Comparison of ENCODE assay signal across 8 cellular contexts in the genomic region with DNA sequence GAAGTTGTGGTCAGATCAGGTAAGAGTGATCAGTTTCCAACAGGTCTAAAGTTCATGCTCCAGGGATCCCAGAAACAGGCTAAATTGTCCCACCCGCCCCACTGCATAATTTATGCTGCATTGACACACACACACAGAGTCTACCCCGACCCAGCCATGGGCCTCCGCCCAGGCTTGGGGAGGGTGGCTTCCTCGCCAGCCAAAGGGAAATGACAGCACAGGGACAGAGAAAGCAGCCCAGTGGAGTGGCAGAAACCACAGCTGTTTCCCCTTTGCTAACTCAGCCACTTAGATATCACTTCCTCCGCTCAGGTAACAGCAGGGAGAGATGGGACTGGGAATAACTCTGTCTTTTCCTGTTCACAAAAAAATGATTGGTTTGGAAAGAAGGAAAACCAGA. TPM values are rescaled to one million over a fixed set of nuclear protein-coding genes. Genes with fewer than 3 reads are reported as not detected.
A peak's percentile ranks its signal among the peaks of the same experiment; 100 is the strongest.
DNase-seq lines count a peak whose midpoint lies in the region; ATAC-seq, FAIRE-seq and TF ChIP-seq lines count a peak whose summit lies in the region.

No MANE protein-coding gene starts in this region.

- peaks cover 5 to 30% (median 26%) of the 10 kb centered on the region in 3 donors for H3K27me3 Mint-ChIP-seq in naive B cell

- H3K4me3 Mint-ChIP-seq in naive B cell: peak overlapping the region; percentile 6 to 85 (median 68)

- peaks cover 17 to 24% (median 24%) of the 10 kb centered on the region in 3 donors for H3K4me1 Mint-ChIP-seq in naive B cell

- FAIRE-seq in GM12891 (lab: Jason Lieb, UNC): peak; percentile 91

- no peaks in the 10 kb centered on the region for H3K36me3 Mint-ChIP-seq in naive B cell

- ATAC-seq in naive B cell (ENCODE audit: low read depth in 2 of 2) (peak; percentile 99), GM21390 (IDR thresholded peaks at IDR 0.05; ENCODE audit: unreplicated experiment) (no peak)

- H3K27ac Mint-ChIP-seq in naive B cell: peak overlapping the region; percentile 14 to 91 (median 49)

- no peaks in the 10 kb centered on the region for H3K9me3 Mint-ChIP-seq in naive B cell

- TF ChIP-seq POLR2A in GM12891 (IDR thresholded peaks at IDR 0.05; ENCODE audit: low read depth, low read length) (no peak), erythroblast (IDR thresholded peaks at IDR 0.05; ENCODE audit: low read length) (no peak)

- DNase-seq in GM12891 (ENCODE audit: insufficient read length, low spot score) (no peak), Kasumi-1 (lab: John Stamatoyannopoulos, UW) (peak; percentile 85 to 90), naive B cell (peak; percentile 46), SHP77 (lab: John Stamatoyannopoulos, UW) (no peak), erythroblast (lab: John Stamatoyannopoulos, UW) (no peak)
- peak; percentile 77 for DNase-seq in activated effector memory CD4-positive, alpha-beta T cell treated with anti-CD3 and anti-CD28 coated beads, Interleukin-2, amount 50 U/mL, for 16 hours
- no peak for DNase-seq in activated CD8-positive, alpha-beta memory T cell treated with anti-CD3 and anti-CD28 coated beads for 24 hours

TF ChIP-seq in GM12891, 5 proteins besides CTCF, POLR2A, EP300 and RAD21:
- no peak for TF ChIP-seq POU2F2 (IDR thresholded peaks at IDR 0.05; ENCODE audit: low read depth, low read length)
- TF ChIP-seq PAX5 (IDR thresholded peaks at IDR 0.05; ENCODE audit: insufficient read depth, low read length, severe bottlenecking): no peak
- TF ChIP-seq SPI1 (IDR thresholded peaks at IDR 0.05; ENCODE audit: low read depth, low read length): peak; percentile 40; the same call in 1 of the 2 replicates

RNA-seq across cellular contexts. Expression of a gene that starts 9.4 kb away (rescaled TPM):
- 3.3 TPM for polyA plus RNA-seq in GM12891 (2012; ENCODE audit: low read depth, missing spikeins)
- polyA plus RNA-seq in naive B cell (ENCODE audit: low read depth in 6 of 6): 1 to 10 TPM in 1 of 6 donors, under 1 TPM in 4, not detected in 1; 0.47 to 1.4 (median 0.72) TPM

Comparison
In these comparisons a context has a peak if more than half of its experiments do, and no peak if none do; other contexts are left out.
1. DNase-seq: peak in Kasumi-1 (2 of 2), activated effector memory CD4-positive, alpha-beta T cell treated with anti-CD3 and anti-CD28 coated beads, Interleukin-2, amount 50 U/mL, for 16 hours (single experiment) and naive B cell (single experiment); none in GM12891 (single experiment), SHP77 (0 of 2), activated CD8-positive, alpha-beta memory T cell treated with anti-CD3 and anti-CD28 coated beads for 24 hours (single experiment) and erythroblast (0 of 2).